In the genomic region with DNA sequence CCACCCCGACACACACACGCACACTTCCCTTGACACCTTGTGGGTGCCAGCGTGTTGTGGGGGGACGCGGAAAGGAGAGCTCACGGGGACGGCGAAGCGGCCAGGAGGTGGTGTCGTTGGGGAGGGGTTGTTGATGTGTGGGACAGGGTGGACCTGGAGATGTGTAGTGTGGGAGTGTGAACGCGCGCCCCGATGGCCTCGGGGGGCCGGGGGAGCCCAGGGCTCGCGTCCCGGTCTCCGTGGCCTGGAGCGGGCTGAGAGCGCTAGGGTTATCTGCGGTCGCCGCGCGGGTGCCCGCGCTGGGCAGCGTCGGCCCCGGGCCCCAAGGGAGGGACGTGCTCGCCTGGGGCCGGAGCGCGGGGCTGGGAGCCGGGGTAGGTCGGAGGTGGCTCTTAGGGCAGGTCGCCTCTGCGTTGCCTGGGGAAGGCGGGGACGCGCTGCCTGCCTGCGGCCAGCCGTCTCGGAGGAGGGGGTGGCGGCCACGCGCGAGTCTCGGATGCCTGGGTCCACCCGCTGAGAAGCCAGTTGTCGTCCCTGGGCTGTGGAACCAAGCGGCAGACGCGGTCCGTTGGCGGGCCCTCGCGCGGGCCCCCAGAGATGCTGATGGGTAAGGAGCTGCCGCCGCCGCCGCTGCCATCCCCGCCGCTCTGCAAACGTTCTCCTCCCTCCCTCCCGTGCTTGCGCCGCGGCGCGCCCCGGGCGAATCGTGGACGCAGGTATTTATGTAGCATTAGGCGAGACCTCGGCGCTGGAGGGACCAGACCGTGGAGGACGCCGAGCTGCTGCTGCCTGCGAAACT, we compare ENCODE assay signal across 8 cellular contexts. TPM values are rescaled to one million over a fixed set of nuclear protein-coding genes. Genes with fewer than 3 reads are reported as not detected.
DNase-seq lines count a peak whose midpoint lies in the region; ATAC-seq, FAIRE-seq and TF ChIP-seq lines count a peak whose summit lies in the region.

No MANE protein-coding gene starts in this region.

- no peak overlapping the region for H3K9ac ChIP-seq in HepG2 (ENCODE audit: insufficient read depth, low read depth, low read length)
- H3K9ac ChIP-seq in stomach smooth muscle (ENCODE audit: low read length in 2 of 2), result peak overlapping the region; percentile 74 to 80

- peak; percentile 36 for ATAC-seq in HepG2

- CTCF ChIA-PET in OCI-LY7 (lab: Charles Lee; ENCODE audit: unreplicated experiment), result no interaction called here
- CTCF ChIA-PET in HepG2 (lab: Yijun Ruan, JAX; ENCODE audit: low intra/inter-chr PET ratio, low total read pairs), result no interaction called here

- no peak for TF ChIP-seq CTCF in OCI-LY7 (conservative IDR thresholded peaks at IDR 0.05; ENCODE audit: low read length)
- no peak for TF ChIP-seq CTCF in HepG2 (CRISPR knock-in tag; IDR thresholded peaks at IDR 0.05)

- peaks cover 10% of the 10 kb centered on the region for H3K4me1 Mint-ChIP-seq in T-helper 1 cell treated with Interleukin-12 subunit alpha and Interleukin-12 subunit beta and Interleukin-4 antibody, amounts not matched to agents 30 μg/mL and 1 μg/mL, for 36 hours (ENCODE audit: low read depth)

- TF ChIP-seq POLR2A in HepG2 (IDR thresholded peaks at IDR 0.05; ENCODE audit: insufficient read depth in 1 of 2, low read depth in 2 of 2, low read length in 2 of 2), result no peak

- no peak for DNase-seq in T-helper 1 cell
- no peak for DNase-seq in OCI-LY7 (ENCODE audit: low spot score)
- peak; percentile 43 for DNase-seq in cerebellum (ENCODE audit: low spot score)
- no peak for DNase-seq in HepG2 (ENCODE audit: low spot score)
- no peak for DNase-seq in foreskin melanocyte
- DNase-seq in NCI-H2196 (lab: John Stamatoyannopoulos, UW; ENCODE audit: unreplicated experiment), result no peak

- no peak for TF ChIP-seq EP300 in HepG2 (IDR thresholded peaks at IDR 0.05; ENCODE audit: low read depth in 2 of 2, low read length in 2 of 2)
- no peak for TF ChIP-seq EP300 in HepG2 (CRISPR knock-in tag; IDR thresholded peaks at IDR 0.05; ENCODE audit: borderline replicate concordance)

- H3K9me3 ChIP-seq in OCI-LY7 (ENCODE audit: low read length) (no peaks in the 10 kb centered on the region), HepG2 (ENCODE audit: low read length) (no peaks in the 10 kb centered on the region), stomach smooth muscle (ENCODE audit: control insufficient read depth in 2 of 2, low read length in 2 of 2) (no peaks in the 10 kb centered on the region)

- no peak overlapping the region for H3K27ac Mint-ChIP-seq in T-helper 1 cell treated with Interleukin-12 subunit alpha and Interleukin-12 subunit beta and Interleukin-4 antibody, amounts not matched to agents 30 μg/mL and 1 μg/mL, for 36 hours

- H3K4me3 ChIP-seq in OCI-LY7 (ENCODE audit: low read depth, low read length, poor library complexity, severe bottlenecking) (peak overlapping the region; percentile 67), HepG2 (replicated peaks in 1 of 3; ENCODE audit: insufficient read depth in 1 of 3, low read depth in 2 of 3, low read length in 3 of 3) (peak overlapping the region in 1 of 3 experiments; percentile 9; a peak in 1 of 6 replicates), stomach smooth muscle (ENCODE audit: low read length in 2 of 2) (peak overlapping the region; percentile 86 to 93)

- no peaks in the 10 kb centered on the region for H3K9me2 ChIP-seq in OCI-LY7 (ENCODE audit: insufficient read depth, low read length)

- H3K27me3 ChIP-seq in HepG2 (ENCODE audit: control insufficient read depth in 1 of 2, insufficient read depth in 2 of 2, low read length in 2 of 2) (peaks cover 17 to 70% of the 10 kb centered on the region in 2 experiments; a peak in 4 of 5 replicates), stomach smooth muscle (ENCODE audit: control insufficient read depth in 1 of 2, insufficient read depth in 2 of 2, low read length in 2 of 2) (no peaks in the 10 kb centered on the region)

- POLR2A ChIA-PET in OCI-LY7 (lab: Charles Lee) (interaction anchor here (0.7 to 1.0 kb wide), 2 partner anchors 12 to 119 kb away, joined by 3 to 4 read pairs; no protein-coding TSS in a partner anchor), HepG2 (lab: Yijun Ruan, JAX) (no interaction called here)

- peaks cover 77% of the 10 kb centered on the region for H3K27me3 Mint-ChIP-seq in T-helper 1 cell treated with Interleukin-12 subunit alpha and Interleukin-12 subunit beta and Interleukin-4 antibody, amounts not matched to agents 30 μg/mL and 1 μg/mL, for 36 hours (ENCODE audit: low read depth)

- BruUV-seq in OCI-LY7 (replicated peaks; lab: Mats Ljungman, UMichigan) (no TSS peak), HepG2 (replicated peaks; lab: Mats Ljungman, UMichigan) (no TSS peak)

- H2AFZ ChIP-seq in OCI-LY7 (ENCODE audit: low read length) (no peak overlapping the region), HepG2 (ENCODE audit: low read length) (no peak overlapping the region)

- no peak for FAIRE-seq in HepG2 (lab: Jason Lieb, UNC)

- H3K36me3 ChIP-seq in OCI-LY7 (ENCODE audit: insufficient read depth, low read length) (no peaks in the 10 kb centered on the region), HepG2 (replicated peaks in 1 of 2; ENCODE audit: control insufficient read depth in 1 of 2, insufficient read depth in 2 of 2, low read length in 2 of 2) (no peaks in the 10 kb centered on the region), stomach smooth muscle (ENCODE audit: control insufficient read depth in 2 of 2, insufficient read depth in 2 of 2, low read length in 2 of 2) (no peaks in the 10 kb centered on the region)

- TF ChIP-seq RAD21 in HepG2 (CRISPR knock-in tag; IDR thresholded peaks at IDR 0.05), result no peak

- H3K4me2 ChIP-seq in OCI-LY7 (ENCODE audit: low read length) (peak overlapping the region; percentile 72), HepG2 (ENCODE audit: low read depth, low read length) (no peak overlapping the region)

- no peaks in the 10 kb centered on the region for H3K9me3 Mint-ChIP-seq in T-helper 1 cell treated with Interleukin-12 subunit alpha and Interleukin-12 subunit beta and Interleukin-4 antibody, amounts not matched to agents 30 μg/mL and 1 μg/mL, for 36 hours

- H3K27ac ChIP-seq in OCI-LY7 (ENCODE audit: low read depth, low read length, poor library complexity, severe bottlenecking) (no peak overlapping the region), HepG2 (ENCODE audit: extremely low read length, insufficient read depth, low read length) (no peak overlapping the region), stomach smooth muscle (ENCODE audit: low read length) (peak overlapping the region; percentile 53)

- H3K4me1 ChIP-seq in OCI-LY7 (ENCODE audit: insufficient read depth, low read length, poor library complexity, severe bottlenecking) (peaks cover 9% of the 10 kb centered on the region), HepG2 (ENCODE audit: insufficient read depth, low read length) (no peaks in the 10 kb centered on the region), stomach smooth muscle (ENCODE audit: control insufficient read depth, insufficient read depth, low read length) (peaks cover 4% of the 10 kb centered on the region)

- no peaks in the 10 kb centered on the region for H3K79me2 ChIP-seq in OCI-LY7 (ENCODE audit: insufficient read depth, low read depth, low read length)
- H3K79me2 ChIP-seq in HepG2 (ENCODE audit: insufficient read depth, low read length), result no peaks in the 10 kb centered on the region

- in situ Hi-C loops in HepG2 (cut with HindIII; ENCODE audit: extremely low pct_ligation_motif_present, low pct_unique_long_range_greater_than_20kb), result no loop called here

- WGBS in HepG2 (ENCODE audit: low lambda C conversion rate), result 22% methylated on average over 37 of the region's 86 CpGs

- intact Hi-C loops in OCI-LY7 (cut with micrococcal nuclease; ENCODE audit: unreplicated experiment) (no loop called here), HepG2 (cut with micrococcal nuclease; ENCODE audit: unreplicated experiment) (no loop called here)

- no peaks in the 10 kb centered on the region; the same call in 1 of the 2 replicates for H4K20me1 ChIP-seq in OCI-LY7 (ENCODE audit: insufficient read depth, low read length)
- H4K20me1 ChIP-seq in HepG2 (ENCODE audit: insufficient read depth, low read length), result peaks cover 3% of the 10 kb centered on the region; the same call in 1 of the 2 replicates

- peaks cover 1% of the 10 kb centered on the region for H3K36me3 Mint-ChIP-seq in T-helper 1 cell treated with Interleukin-12 subunit alpha and Interleukin-12 subunit beta and Interleukin-4 antibody, amounts not matched to agents 30 μg/mL and 1 μg/mL, for 36 hours (ENCODE audit: low read depth)

- peak overlapping the region; percentile 80 for H3K4me3 Mint-ChIP-seq in T-helper 1 cell treated with Interleukin-12 subunit alpha and Interleukin-12 subunit beta and Interleukin-4 antibody, amounts not matched to agents 30 μg/mL and 1 μg/mL, for 36 hours

TF ChIP-seq in HepG2, 621 proteins besides CTCF, POLR2A, EP300 and RAD21 (continues in another document):
- peak; percentile 59 for TF ChIP-seq MTF2 (CRISPR knock-in tag; IDR thresholded peaks at IDR 0.05; ENCODE audit: borderline replicate concordance)

RNA-seq across cellular contexts. Expression of gene KLHL29, which starts 1.6 kb away (rescaled TPM):
- 0.49 and 0.66 TPM in 2 replicates for total RNA-seq in OCI-LY7 (2014; rRNA removed; shearing (Covaris generic))
- total RNA-seq in OCI-LY7 (2022) (0.23 and 0.31 TPM in 2 replicates), cerebellum (34.0 TPM), HepG2 (2016; rRNA removed; fragmentation: Illumina TruSeq; extraction: Trizol) (not detected in 2 replicates)
- total RNA-seq in HepG2 (2016; cell fraction: cytosol; rRNA removed; fragmentation: Illumina TruSeq; extraction: Trizol; ENCODE audit: low read depth), result not detected in 2 replicates
- not detected in 2 replicates for total RNA-seq in HepG2 (2016; cell fraction: insoluble cytoplasmic fraction; rRNA removed; fragmentation: Illumina TruSeq; extraction: Trizol)
- total RNA-seq in HepG2 (2016; cell fraction: membrane; rRNA removed; fragmentation: Illumina TruSeq; extraction: Trizol), result not detected in 2 replicates
- 0.12 TPM in 1 of 2 replicates, not detected in the other for total RNA-seq in HepG2 (2016; cell fraction: nucleus; rRNA removed; fragmentation: Illumina TruSeq; extraction: Trizol)
- polyA plus RNA-seq in HepG2 (2011; rRNA removed), result 0.01 and 0.03 TPM in 2 replicates
- polyA plus RNA-seq in HepG2 (2011; cell fraction: cytosol; rRNA removed), result 0.01 TPM in 2 replicates
- polyA plus RNA-seq in HepG2 (2011; cell fraction: nucleus; rRNA removed), result 0.03 and 0.11 TPM in 2 replicates
- 0.05 and 0.09 TPM in 2 replicates for polyA plus RNA-seq in HepG2 (2012)
- not detected in 2 replicates for polyA plus RNA-seq in HepG2 (2016; cell fraction: cytosol; fragmentation: Illumina TruSeq; extraction: Trizol; ENCODE audit: low read depth)
- polyA plus RNA-seq in HepG2 (2016; cell fraction: insoluble cytoplasmic fraction; fragmentation: Illumina TruSeq; extraction: Trizol; ENCODE audit: low read depth), result not detected in 2 replicates
- not detected in 2 replicates for polyA plus RNA-seq in HepG2 (2016; cell fraction: membrane; fragmentation: Illumina TruSeq; extraction: Trizol; ENCODE audit: low read depth)
- not detected in 2 replicates for polyA plus RNA-seq in HepG2 (2016; cell fraction: nucleus; fragmentation: Illumina TruSeq; extraction: Trizol; ENCODE audit: insufficient read depth, low read depth)
- polyA minus RNA-seq in HepG2 (2011; rRNA and poly(A)+ RNA removed; ENCODE audit: low replicate concordance), result 3.2 TPM in 1 of 2 replicates, not detected in the other
- polyA minus RNA-seq in HepG2 (2011; cell fraction: cytosol; rRNA and poly(A)+ RNA removed), result 0.09 TPM in 1 of 2 replicates, not detected in the other
- not detected in 2 replicates for polyA minus RNA-seq in HepG2 (2011; cell fraction: nucleus; rRNA and poly(A)+ RNA removed)

Comparison
In these comparisons a context has a peak if more than half of its experiments do, and no peak if none do; other contexts are left out.
1. RNA of gene KLHL29, which starts 1.6 kb away (total RNA-seq): 34.0 TPM in cerebellum (single experiment); 0.23 to 0.66 TPM in OCI-LY7 and 0.12 TPM in HepG2; every median in the first group is over 10 times any median in the second.